In genomic region chr3:4782095-4782494, GRCh38 we compare ENCODE assay signal across 1 cellular context.
TF ChIP-seq lines count a peak whose summit lies in the region.

No MANE protein-coding gene starts in this region.

TF ChIP-seq in endothelial cell of umbilical vein, 7 proteins besides CTCF, POLR2A, EP300 and RAD21:
- TF ChIP-seq GATA2 (IDR thresholded peaks at IDR 0.05; ENCODE audit: insufficient read depth, insufficient read length, low read depth, low read length) = no peak
- TF ChIP-seq JUN (IDR thresholded peaks at IDR 0.05; ENCODE audit: borderline replicate concordance, insufficient read depth, insufficient read length, low read depth) = no peak
- no peak for TF ChIP-seq EZH2 (IDR thresholded peaks at IDR 0.05; ENCODE audit: borderline replicate concordance, low read depth, low read length, severe bottlenecking)
- TF ChIP-seq MYC (IDR thresholded peaks at IDR 0.05; ENCODE audit: low read depth, low read length) = no peak
- TF ChIP-seq POLR2AphosphoS5 (IDR thresholded peaks at IDR 0.05; ENCODE audit: insufficient read depth, low read depth, low read length) = no peak
- TF ChIP-seq FOS (IDR thresholded peaks at IDR 0.05; ENCODE audit: borderline replicate concordance, insufficient read depth, low read length) = no peak
- TF ChIP-seq MAX (IDR thresholded peaks at IDR 0.05; ENCODE audit: insufficient read depth, insufficient read length) = no peak
